Comparison of ENCODE assay signal across 1 cellular context in genomic region chr5:59873113-59873512, GRCh38.
TF ChIP-seq lines count a peak whose summit lies in the region.

No MANE protein-coding gene starts in this region.

TF ChIP-seq in SK-N-SH, 30 proteins besides CTCF, POLR2A, EP300 and RAD21 (continued from another document):
- TF ChIP-seq, protein P1, sequence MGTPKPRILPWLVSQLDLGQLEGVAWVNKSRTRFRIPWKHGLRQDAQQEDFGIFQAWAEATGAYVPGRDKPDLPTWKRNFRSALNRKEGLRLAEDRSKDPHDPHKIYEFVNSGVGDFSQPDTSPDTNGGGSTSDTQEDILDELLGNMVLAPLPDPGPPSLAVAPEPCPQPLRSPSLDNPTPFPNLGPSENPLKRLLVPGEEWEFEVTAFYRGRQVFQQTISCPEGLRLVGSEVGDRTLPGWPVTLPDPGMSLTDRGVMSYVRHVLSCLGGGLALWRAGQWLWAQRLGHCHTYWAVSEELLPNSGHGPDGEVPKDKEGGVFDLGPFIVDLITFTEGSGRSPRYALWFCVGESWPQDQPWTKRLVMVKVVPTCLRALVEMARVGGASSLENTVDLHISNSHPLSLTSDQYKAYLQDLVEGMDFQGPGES (IDR thresholded peaks at IDR 0.05; ENCODE audit: low read depth, low read length) = no peak
- TF ChIP-seq GABPA (IDR thresholded peaks at IDR 0.05; ENCODE audit: low read depth) (no peak), ELF1 (IDR thresholded peaks at IDR 0.05) (no peak), MXI1 (IDR thresholded peaks at IDR 0.05; ENCODE audit: low read depth, low read length) (no peak), POLR2AphosphoS5 (IDR thresholded peaks at IDR 0.05; ENCODE audit: low read depth, low read length) (peak; percentile 31; the same call in 1 of the 2 replicates)
- TF ChIP-seq, protein P2, sequence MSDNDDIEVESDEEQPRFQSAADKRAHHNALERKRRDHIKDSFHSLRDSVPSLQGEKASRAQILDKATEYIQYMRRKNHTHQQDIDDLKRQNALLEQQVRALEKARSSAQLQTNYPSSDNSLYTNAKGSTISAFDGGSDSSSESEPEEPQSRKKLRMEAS (IDR thresholded peaks at IDR 0.05; ENCODE audit: low read depth) = peak; percentile 96
TF ChIP-seq in SK-N-SH: peak in this region for 9.
